Comparison of ENCODE assay signal across 13 cellular contexts in genomic region chr12:101018540-101018939, GRCh38.
DNase-seq lines count a peak whose midpoint lies in the region; ATAC-seq and TF ChIP-seq lines count a peak whose summit lies in the region.
"Had no signal": no experiment of that assay in that cellular context is flagged by ENCODE, and none has a peak within 500 bp of the region (broad histone marks: within the 10 kb centered on the region; RNA-seq: fewer than 3 reads in every experiment).

No MANE protein-coding gene starts in this region.

- H3K9ac ChIP-seq in PC-3 (ENCODE audit: low read length), result peak overlapping the region; percentile 28; the same call in 1 of the 2 replicates

- H3K36me3 ChIP-seq in PC-3 (ENCODE audit: low read depth, low read length), result no peaks in the 10 kb centered on the region

- DNase-seq in Daoy (ENCODE audit: low read depth) (peak; percentile 95), PC-3 (peak; percentile 89), epithelial cell of esophagus (ENCODE audit: low read depth) (peak; percentile 97), NCI-H1417 (lab: John Stamatoyannopoulos, UW) (no peak), NCI-H526 treated with DMSO at 0.1 percent for 48 hours (lab: John Stamatoyannopoulos, UW) (no peak)
- DNase-seq: DND-41; erythroblast; NK-92 treated with Interleukin-12 subunit alpha and Interleukin-12 subunit beta, amount 100 ng/mL, for 24 hours; stimulated activated CD4-positive, alpha-beta T cell treated with anti-CD3 and anti-CD28 coated beads, Interleukin-12 subunit alpha, Interleukin-12 subunit beta, amount 100 ng/mL, for 4 hours had no signal

- H3K4me2 ChIP-seq in PC-3 (ENCODE audit: low read length), result peak overlapping the region; percentile 26

- H3K4me1 Mint-ChIP-seq in nephron, result peaks cover 9% of the 10 kb centered on the region
- H3K4me1 Mint-ChIP-seq: stimulated activated memory B cell treated with anti-CD40 and anti-IgM and Interleukin-4, amounts not matched to agents 10 μg/mL and 1 μg/mL and 100 μg/mL, for 72 hours had no signal

- H3K27ac ChIP-seq in PC-3 (ENCODE audit: low read length), result peak overlapping the region; percentile 75

- no peaks in the 10 kb centered on the region for H3K9me2 ChIP-seq in PC-3 (replicated peaks; ENCODE audit: low read length)

- H3K27me3 ChIP-seq in PC-3 (ENCODE audit: low read length), result no peaks in the 10 kb centered on the region

- H3K9me3 Mint-ChIP-seq in nephron, result peaks cover 11% of the 10 kb centered on the region

- POLR2A ChIA-PET in PC-3 (lab: Charles Lee; ENCODE audit: unreplicated experiment), result no interaction called here

- ATAC-seq in PC-3 (no peak), HG03196 (IDR thresholded peaks at IDR 0.05; ENCODE audit: unreplicated experiment) (no peak), HG03520 (IDR thresholded peaks at IDR 0.05; ENCODE audit: unreplicated experiment) (no peak)
- ATAC-seq: stimulated activated memory B cell treated with anti-CD40 and anti-IgM and Interleukin-4, amounts not matched to agents 10 μg/mL and 1 μg/mL and 100 μg/mL, for 72 hours had no signal

- H3K36me3 Mint-ChIP-seq in nephron (ENCODE audit: low read depth), result no peaks in the 10 kb centered on the region
- H3K36me3 Mint-ChIP-seq: stimulated activated memory B cell treated with anti-CD40 and anti-IgM and Interleukin-4, amounts not matched to agents 10 μg/mL and 1 μg/mL and 100 μg/mL, for 72 hours had no signal

- no peaks in the 10 kb centered on the region for H3K79me2 ChIP-seq in PC-3 (ENCODE audit: low read length)

- peaks cover 4% of the 10 kb centered on the region for H3K27me3 Mint-ChIP-seq in nephron (ENCODE audit: low read depth)

- H3K9me3 ChIP-seq in PC-3 (ENCODE audit: low read length), result 0 out of 2 replicates have a peak, but pooled peaks cover 4% of the 10 kb centered on the region

- CTCF ChIA-PET in PC-3 (lab: Charles Lee), result no interaction called here

- peaks cover 41% of the 10 kb centered on the region for H3K4me1 ChIP-seq in PC-3 (ENCODE audit: insufficient read depth, low read length)

- H3K27ac Mint-ChIP-seq in nephron, result peak overlapping the region; percentile 19 to 78 (median 70)
- H3K27ac Mint-ChIP-seq: stimulated activated memory B cell treated with anti-CD40 and anti-IgM and Interleukin-4, amounts not matched to agents 10 μg/mL and 1 μg/mL and 100 μg/mL, for 72 hours had no signal

- H3K4me3 ChIP-seq in PC-3 (ENCODE audit: low read length) (no peak overlapping the region), epithelial cell of esophagus (ENCODE audit: low read length) (no peak overlapping the region)

- H4K20me1 ChIP-seq in PC-3 (ENCODE audit: low read length), result no peaks in the 10 kb centered on the region

- no peak overlapping the region for H3K4me3 Mint-ChIP-seq in nephron
- H3K4me3 Mint-ChIP-seq: stimulated activated memory B cell treated with anti-CD40 and anti-IgM and Interleukin-4, amounts not matched to agents 10 μg/mL and 1 μg/mL and 100 μg/mL, for 72 hours had no signal

- intact Hi-C loops in PC-3 (cut with micrococcal nuclease), result no loop called here

- no peaks in the 10 kb centered on the region for H3F3A ChIP-seq in PC-3 (ENCODE audit: low read length, unreplicated experiment)

- TF ChIP-seq CTCF in PC-3 (conservative IDR thresholded peaks at IDR 0.05; ENCODE audit: low read depth, low read length) (no peak), epithelial cell of esophagus (IDR thresholded peaks at IDR 0.05; ENCODE audit: insufficient read depth, low read depth, low read length, missing control alignments) (no peak), nephron (IDR thresholded peaks at IDR 0.05; ENCODE audit: unreplicated experiment in 3 of 3) (no peak)

- H2AFZ ChIP-seq in PC-3 (ENCODE audit: low read length), result no peak overlapping the region

- no TSS peak for BruUV-seq in PC-3 (replicated peaks; lab: Mats Ljungman, UMichigan)

Comparison
In these comparisons a context has a peak if more than half of its experiments do, and no peak if none do; other contexts are left out.
1. DNase-seq: peak in Daoy (single experiment), PC-3 (single experiment) and epithelial cell of esophagus (single experiment); none in NCI-H1417 (0 of 3) and NCI-H526 treated with DMSO at 0.1 percent for 48 hours (single experiment).